14 cellular contexts compared by ENCODE assay signal in the genomic region with DNA sequence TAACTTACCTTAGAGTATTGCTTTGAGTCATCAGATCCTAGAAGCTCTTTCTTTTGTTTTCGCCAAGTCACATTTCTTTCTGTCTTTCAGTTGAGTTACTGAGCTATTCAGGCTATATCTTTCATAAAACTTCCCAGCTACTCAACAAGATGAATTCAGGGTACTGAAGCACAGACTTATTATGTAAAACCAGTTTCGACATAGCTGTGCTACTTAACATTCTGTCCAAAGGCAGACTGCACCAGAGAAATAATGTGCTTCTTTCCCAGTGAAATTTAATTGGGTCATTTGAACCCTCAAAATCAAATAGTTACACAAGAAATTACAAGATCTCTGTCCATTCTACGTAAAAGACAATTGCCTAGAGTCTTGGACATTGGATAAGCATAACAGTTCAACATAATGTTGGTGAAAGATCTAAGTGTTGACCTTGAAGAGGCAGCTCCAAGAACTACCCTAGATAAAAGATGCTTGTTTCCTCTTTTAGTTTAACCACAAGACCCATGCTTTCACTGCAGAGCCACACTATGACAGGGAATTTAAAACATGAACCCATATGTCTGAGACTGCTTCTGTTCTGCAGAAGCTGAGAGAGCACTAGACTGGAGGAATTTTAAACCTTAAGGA.
DNase-seq lines count a peak whose midpoint lies in the region; ATAC-seq and TF ChIP-seq lines count a peak whose summit lies in the region.
"Had no signal": no experiment of that assay in that cellular context is flagged by ENCODE, and none has a peak within 500 bp of the region (broad histone marks: within the 10 kb centered on the region; RNA-seq: fewer than 3 reads in every experiment).

No MANE protein-coding gene starts in this region.

- DNase-seq in AG09309 (ENCODE audit: low read depth) (peak; percentile 11), RPMI7951 (ENCODE audit: low read depth) (peak; percentile 11), fibroblast of mammary gland (ENCODE audit: low read depth) (peak; percentile 20), GOT3 (lab: John Stamatoyannopoulos, UW) (no peak), activated T-cell treated with anti-CD3 and anti-CD28 coated beads for 4 hours (no peak), SHP77 (lab: John Stamatoyannopoulos, UW) (no peak)
- DNase-seq: activated naive CD8-positive, alpha-beta T cell treated with anti-CD3 and anti-CD28 coated beads, Interleukin-2, amount 10 ng/mL, durations not matched to agents 7 days and 5 days; DMS 273 treated with DMSO at 0.1 percent for 48 hours; left lung; Peyer's patch; stimulated activated CD4-positive, alpha-beta T cell treated with anti-CD3 and anti-CD28 coated beads, Interleukin-15, amount 100 ng/mL, for 24 hours had no signal

- no peak overlapping the region for H3K4me3 ChIP-seq in AG09309 (ENCODE audit: control insufficient read depth, low read depth, low read length)
- no peak overlapping the region for H3K4me3 ChIP-seq in fibroblast of mammary gland (ENCODE audit: control insufficient read depth, low read depth, low read length)
- H3K4me3 ChIP-seq: A549, left lung, Peyer's patch had no signal

- peak; percentile 61 for ATAC-seq in HG03095 (IDR thresholded peaks at IDR 0.05; ENCODE audit: unreplicated experiment)
- ATAC-seq in HG02763 (IDR thresholded peaks at IDR 0.05; ENCODE audit: unreplicated experiment), result no peak
- ATAC-seq: A549, left lung had no signal

- no peak for TF ChIP-seq CTCF in AG09309 (IDR thresholded peaks at IDR 0.05; ENCODE audit: control insufficient read depth, insufficient read depth, low read depth, low read length, missing control alignments)
- no peak for TF ChIP-seq CTCF in fibroblast of mammary gland (conservative IDR thresholded peaks at IDR 0.05; ENCODE audit: control insufficient read depth, insufficient read depth, low read depth, low read length)

Comparison
In these comparisons a context has a peak if more than half of its experiments do, and no peak if none do; other contexts are left out.
1. DNase-seq: peak in AG09309 (single experiment), RPMI7951 (single experiment) and fibroblast of mammary gland (single experiment); none in GOT3 (single experiment), activated T-cell treated with anti-CD3 and anti-CD28 coated beads for 4 hours (single experiment) and SHP77 (0 of 2).